ENCODE assay signal across 14 cellular contexts in the genomic region with DNA sequence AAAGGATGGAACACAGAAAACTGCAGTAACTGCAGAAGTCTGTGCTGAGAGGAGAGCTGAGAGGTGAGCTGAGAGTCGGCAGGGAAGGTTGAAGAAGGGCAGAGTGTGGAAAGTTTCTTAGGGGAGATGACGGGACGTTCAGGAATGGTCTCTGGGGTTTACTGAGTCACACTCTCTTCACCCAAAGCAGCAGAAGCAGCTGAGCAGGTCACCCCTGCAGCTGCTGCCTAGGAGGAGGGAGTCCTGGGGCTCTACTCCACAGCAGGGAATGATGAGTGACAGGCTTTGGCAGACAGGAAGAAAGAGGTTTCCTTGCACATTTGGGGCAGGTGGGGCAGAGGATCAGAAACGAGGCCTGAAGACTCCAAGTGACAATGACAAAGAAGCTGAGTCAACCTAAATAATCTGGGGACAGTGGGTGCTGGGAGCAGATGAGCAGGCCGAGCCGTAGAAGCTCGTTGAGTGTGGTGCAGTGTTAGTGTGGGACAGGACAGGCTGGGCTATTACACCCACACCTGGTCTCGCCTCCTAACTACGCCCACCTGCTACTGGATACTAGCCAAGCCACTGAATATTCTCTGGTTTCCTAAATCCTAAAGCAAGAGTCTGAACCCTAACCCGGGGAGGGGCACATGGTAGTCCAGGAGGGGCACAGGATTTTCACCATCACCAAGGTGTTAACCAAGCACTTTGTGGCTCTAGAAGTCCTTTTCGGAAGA. TPM values are rescaled to one million over a fixed set of nuclear protein-coding genes. Genes with fewer than 3 reads are reported as not detected.
DNase-seq lines count a peak whose midpoint lies in the region; ATAC-seq and TF ChIP-seq lines count a peak whose summit lies in the region.
"Had no signal": no experiment of that assay in that cellular context is flagged by ENCODE, and none has a peak within 500 bp of the region (broad histone marks: within the 10 kb centered on the region; RNA-seq: fewer than 3 reads in every experiment).

No MANE protein-coding gene starts in this region.

- ATAC-seq in GM18511 (IDR thresholded peaks at IDR 0.05; ENCODE audit: unreplicated experiment), result no peak
- no peak for ATAC-seq in HG03378 (IDR thresholded peaks at IDR 0.05; ENCODE audit: unreplicated experiment)
- no peak for ATAC-seq in right cardiac atrium

- H3K4me1 ChIP-seq in colonic mucosa, result no peaks in the 10 kb centered on the region
- peaks cover 5% of the 10 kb centered on the region for H3K4me1 ChIP-seq in right cardiac atrium (ENCODE audit: control insufficient read depth, insufficient read depth, low read length)

- CTCF ChIA-PET in HEK293T (lab: Yijun Ruan, JAX), result interaction anchor here (0.7 to 1.6 kb wide), 3 partner anchors 64 to 1377 kb away, joined by 3 to 4 read pairs (median 3); no protein-coding TSS in a partner anchor

- H3K27ac ChIP-seq in colonic mucosa, result no peak overlapping the region
- H3K27ac ChIP-seq in right cardiac atrium (ENCODE audit: low read length), result no peak overlapping the region
- H3K27ac ChIP-seq: KMS-11, stomach had no signal

- intact Hi-C loops in colonic mucosa (cut with DNase I), result no loop called here
- intact Hi-C loops in right cardiac atrium (cut with DNase I), result no loop called here

- POLR2A ChIA-PET in HEK293T (lab: Yijun Ruan, JAX), result no interaction called here

- TF ChIP-seq CTCF in AG09309 (IDR thresholded peaks at IDR 0.05; ENCODE audit: control insufficient read depth, insufficient read depth, low read depth, low read length, missing control alignments) (no peak), colonic mucosa (IDR thresholded peaks at IDR 0.05) (no peak)

- WGBS in right cardiac atrium, result 80% methylated on average over 11 of the region's 11 CpGs

- H3K36me3 ChIP-seq in colonic mucosa, result no peaks in the 10 kb centered on the region

- H3K27me3 ChIP-seq in colonic mucosa (no peaks in the 10 kb centered on the region), right cardiac atrium (ENCODE audit: control insufficient read depth, insufficient read depth) (no peaks in the 10 kb centered on the region)
- H3K27me3 ChIP-seq: stomach had no signal

- H3K4me3 ChIP-seq in AG09309 (ENCODE audit: control insufficient read depth, low read depth, low read length), result no peak overlapping the region
- H3K4me3 ChIP-seq in colonic mucosa, result no peak overlapping the region
- H3K4me3 ChIP-seq in right cardiac atrium (ENCODE audit: low read length), result no peak overlapping the region
- H3K4me3 ChIP-seq: stomach had no signal

- peak; percentile 14 for DNase-seq in AG09309 (ENCODE audit: low read depth)
- DNase-seq in HEK293T (ENCODE audit: extremely low spot score), result no peak
- DNase-seq in astrocyte of the hippocampus (ENCODE audit: low read depth, low spot score), result peak; percentile 76
- DNase-seq in myocyte (ENCODE audit: low read depth), result peak; percentile 96
- no peak for DNase-seq in colonic mucosa
- DNase-seq in right cardiac atrium, result no peak
- DNase-seq: activated CD4-positive, alpha-beta T cell treated with anti-CD3 and anti-CD28 coated beads, Interleukin-2, amount 50 U/mL, for 48 hours; activated gamma-delta T cell; CD8-positive, alpha-beta memory T cell; NCI-H1930; stomach had no signal

- no peak overlapping the region for H3K9ac ChIP-seq in colonic mucosa (ENCODE audit: low read depth in 2 of 2, low read length in 2 of 2)
- H3K9ac ChIP-seq: KMS-11 had no signal

- H3K9me3 ChIP-seq in colonic mucosa (no peaks in the 10 kb centered on the region), right cardiac atrium (ENCODE audit: control insufficient read depth, low read length) (no peaks in the 10 kb centered on the region)
- H3K9me3 ChIP-seq: stomach had no signal

TF ChIP-seq in HEK293T, 16 proteins besides CTCF, POLR2A, EP300 and RAD21:
- TF ChIP-seq ELF4 (IDR thresholded peaks at IDR 0.05), result no peak
- no peak for TF ChIP-seq HDGF (IDR thresholded peaks at IDR 0.05; ENCODE audit: borderline replicate concordance)
- no peak for TF ChIP-seq ZNF384 (IDR thresholded peaks at IDR 0.05)
- no peak for TF ChIP-seq SUZ12 (IDR thresholded peaks at IDR 0.05)
- no peak for TF ChIP-seq SP1 (IDR thresholded peaks at IDR 0.05)
- TF ChIP-seq, protein P1, sequence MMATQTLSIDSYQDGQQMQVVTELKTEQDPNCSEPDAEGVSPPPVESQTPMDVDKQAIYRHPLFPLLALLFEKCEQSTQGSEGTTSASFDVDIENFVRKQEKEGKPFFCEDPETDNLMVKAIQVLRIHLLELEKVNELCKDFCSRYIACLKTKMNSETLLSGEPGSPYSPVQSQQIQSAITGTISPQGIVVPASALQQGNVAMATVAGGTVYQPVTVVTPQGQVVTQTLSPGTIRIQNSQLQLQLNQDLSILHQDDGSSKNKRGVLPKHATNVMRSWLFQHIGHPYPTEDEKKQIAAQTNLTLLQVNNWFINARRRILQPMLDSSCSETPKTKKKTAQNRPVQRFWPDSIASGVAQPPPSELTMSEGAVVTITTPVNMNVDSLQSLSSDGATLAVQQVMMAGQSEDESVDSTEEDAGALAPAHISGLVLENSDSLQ (IDR thresholded peaks at IDR 0.05), result peak; percentile 37; the same call in 1 of the 2 replicates
- TF ChIP-seq TARDBP (IDR thresholded peaks at IDR 0.05), result no peak
TF ChIP-seq in HEK293T: peak in this region for 1.

RNA-seq across cellular contexts. Expression of gene BEND7, which starts 24.9 kb away (rescaled TPM):
- total RNA-seq in myocyte, result 5.8 and 11.2 TPM in 2 replicates
- polyA plus RNA-seq in myocyte (2012), result 12.7 TPM
- total RNA-seq in colonic mucosa, result 10 to 100 TPM; 19.2 to 20.4 TPM
- 10 to 100 TPM; 13.2 to 17.4 (median 14.8) TPM for total RNA-seq in right cardiac atrium
- polyA plus RNA-seq in right cardiac atrium, result 7.1 TPM
- total RNA-seq: CD8-positive, alpha-beta memory T cell had no signal
- polyA plus RNA-seq: CD8-positive, alpha-beta memory T cell had no signal

Comparison
In these comparisons a context has a peak if more than half of its experiments do, and no peak if none do; other contexts are left out.
1. DNase-seq: peak in AG09309 (single experiment), astrocyte of the hippocampus (single experiment) and myocyte (single experiment); none in HEK293T (single experiment), colonic mucosa (single experiment) and right cardiac atrium (0 of 3).